8 cellular contexts compared by ENCODE assay signal in genomic region chr2:191675807-191676667, GRCh38. TPM values are rescaled to one million over a fixed set of nuclear protein-coding genes. Genes with fewer than 3 reads are reported as not detected.
DNase-seq lines count a peak whose midpoint lies in the region; ATAC-seq, FAIRE-seq and TF ChIP-seq lines count a peak whose summit lies in the region.

No MANE protein-coding gene starts in this region.

- no peak for TF ChIP-seq POLR2A in endothelial cell of umbilical vein (IDR thresholded peaks at IDR 0.05; ENCODE audit: low read depth, low read length)

- no peaks in the 10 kb centered on the region for H3K9me3 ChIP-seq in endothelial cell of umbilical vein (replicated peaks; ENCODE audit: control insufficient read depth, insufficient read depth, low read length)
- no peaks in the 10 kb centered on the region for H3K9me3 ChIP-seq in BE2C

- POLR2A ChIA-PET in activated CD4-positive, alpha-beta T cell treated with anti-CD3 and anti-CD28 coated beads for 36 hours (lab: Charles Lee), result interaction anchor here (0.6 to 1.4 kb wide), 8 partner anchors 12 to 504 kb away, joined by 3 to 13 read pairs (median 4); no protein-coding TSS in a partner anchor
- POLR2A ChIA-PET in endothelial cell of umbilical vein (lab: Charles Lee), result interaction anchor here (0.5 to 2.0 kb wide), 3 partner anchors 20 to 118 kb away, joined by 3 to 25 read pairs (median 4); no protein-coding TSS in a partner anchor

- no peak for TF ChIP-seq CTCF in CD14-positive monocyte (IDR thresholded peaks at IDR 0.05)
- TF ChIP-seq CTCF in endothelial cell of umbilical vein (IDR thresholded peaks at IDR 0.05; ENCODE audit: extremely low read depth in 1 of 2, insufficient read depth in 1 of 2, low read depth in 1 of 2, low read length in 2 of 2), result no peak
- no peak for TF ChIP-seq CTCF in BE2C (IDR thresholded peaks at IDR 0.05; ENCODE audit: low read depth, low read length)

- H3K9ac ChIP-seq in endothelial cell of umbilical vein (replicated peaks; ENCODE audit: extremely low read depth, insufficient read depth, low read length), result no peak overlapping the region

- peaks cover 47% of the 10 kb centered on the region for H3K4me1 Mint-ChIP-seq in CD14-positive monocyte
- H3K4me1 Mint-ChIP-seq in activated CD4-positive, alpha-beta T cell treated with anti-CD3 and anti-CD28 coated beads for 36 hours, result peaks cover 28% of the 10 kb centered on the region

- peak; percentile 44 for FAIRE-seq in endothelial cell of umbilical vein (lab: Jason Lieb, UNC)

- intact Hi-C loops in CD14-positive monocyte (cut with micrococcal nuclease), result loop anchor here (5.0 kb wide), 2 partner anchors 39 to 54 kb away; no protein-coding TSS in a partner anchor
- intact Hi-C loops in activated CD4-positive, alpha-beta T cell treated with anti-CD3 and anti-CD28 coated beads for 36 hours (cut with DNase I, micrococcal nuclease), result loop anchor here (1.0 to 5.0 kb wide), 8 partner anchors 15 to 954 kb away; partner anchors contain the start of gene GLS (in 1 of the 2)
- intact Hi-C loops in endothelial cell of umbilical vein (cut with micrococcal nuclease), result loop anchor here (2.0 to 5.0 kb wide), 4 partner anchors 39 to 294 kb away; partner anchors contain the start of gene CAVIN2

- H2AFZ ChIP-seq in endothelial cell of umbilical vein (ENCODE audit: low read depth, low read length), result peak overlapping the region; percentile 67

- peaks cover 30% of the 10 kb centered on the region for H3K4me1 ChIP-seq in endothelial cell of umbilical vein (ENCODE audit: control insufficient read depth, extremely low read depth, insufficient read depth, low read length)
- no peaks in the 10 kb centered on the region for H3K4me1 ChIP-seq in BE2C

- H3K36me3 ChIP-seq in endothelial cell of umbilical vein (ENCODE audit: control insufficient read depth in 2 of 2, extremely low read depth in 1 of 2, insufficient read depth in 2 of 2, low read length in 2 of 2) (no peaks in the 10 kb centered on the region), BE2C (no peaks in the 10 kb centered on the region)

- H3K27me3 ChIP-seq in endothelial cell of umbilical vein (ENCODE audit: control insufficient read depth in 2 of 2, insufficient read depth in 2 of 2, low read length in 2 of 2), result no peaks in the 10 kb centered on the region
- H3K27me3 ChIP-seq in BE2C, result no peaks in the 10 kb centered on the region

- peak overlapping the region; percentile 12 for H3K4me2 ChIP-seq in endothelial cell of umbilical vein (ENCODE audit: insufficient read depth, low read length)

- H3K27ac Mint-ChIP-seq in CD14-positive monocyte, result peak overlapping the region; percentile 99 to 100 (median 100)
- H3K27ac Mint-ChIP-seq in activated CD4-positive, alpha-beta T cell treated with anti-CD3 and anti-CD28 coated beads for 36 hours, result peak overlapping the region; percentile 99

- no peaks in the 10 kb centered on the region for H4K20me1 ChIP-seq in endothelial cell of umbilical vein (replicated peaks; ENCODE audit: control insufficient read depth, extremely low read depth, insufficient read depth, low read length)

- CTCF ChIA-PET in activated CD4-positive, alpha-beta T cell treated with anti-CD3 and anti-CD28 coated beads for 36 hours (lab: Charles Lee), result interaction anchor here (0.6 to 1.9 kb wide), 14 partner anchors 12 to 860 kb away, joined by 3 to 20 read pairs (median 4); no protein-coding TSS in a partner anchor
- CTCF ChIA-PET in endothelial cell of umbilical vein (lab: Charles Lee), result interaction anchor here (0.6 to 2.7 kb wide), 4 partner anchors 48 to 110 kb away, joined by 3 to 19 read pairs (median 4); no protein-coding TSS in a partner anchor

- H3K36me3 Mint-ChIP-seq in CD14-positive monocyte, result peaks cover 1 to 3% of the 10 kb centered on the region in 2 donors
- peaks cover 22% of the 10 kb centered on the region for H3K36me3 Mint-ChIP-seq in activated CD4-positive, alpha-beta T cell treated with anti-CD3 and anti-CD28 coated beads for 36 hours (ENCODE audit: low read depth)

- H3K79me2 ChIP-seq in endothelial cell of umbilical vein (ENCODE audit: control insufficient read depth, insufficient read depth, low read length), result peaks cover 27% of the 10 kb centered on the region

- H3K27me3 Mint-ChIP-seq in CD14-positive monocyte (ENCODE audit: low read depth in 3 of 3), result peaks cover 0 to 5% (median 0%) of the 10 kb centered on the region in 3 donors
- H3K27me3 Mint-ChIP-seq in activated CD4-positive, alpha-beta T cell treated with anti-CD3 and anti-CD28 coated beads for 36 hours, result no peaks in the 10 kb centered on the region

- H3K9me1 ChIP-seq in endothelial cell of umbilical vein (replicated peaks; ENCODE audit: control insufficient read depth, extremely low read depth, insufficient read depth, low read length), result no peaks in the 10 kb centered on the region

- peak overlapping the region; percentile 92 to 98 for H3K4me3 Mint-ChIP-seq in CD14-positive monocyte
- peak overlapping the region; percentile 97 for H3K4me3 Mint-ChIP-seq in activated CD4-positive, alpha-beta T cell treated with anti-CD3 and anti-CD28 coated beads for 36 hours

- peak; percentile 64 for ATAC-seq in GM19467 (IDR thresholded peaks at IDR 0.05; ENCODE audit: unreplicated experiment)
- ATAC-seq in HG03521 (IDR thresholded peaks at IDR 0.05; ENCODE audit: unreplicated experiment), result peak; percentile 56
- peak; percentile 21 for ATAC-seq in activated CD4-positive, alpha-beta T cell treated with anti-CD3 and anti-CD28 coated beads for 36 hours

- no peak overlapping the region for H3K27ac ChIP-seq in endothelial cell of umbilical vein (ENCODE audit: insufficient read depth, low read depth, low read length)

- no TSS peak for BruUV-seq in endothelial cell of umbilical vein (replicated peaks; lab: Mats Ljungman, UMichigan)

- DNase-seq in CD14-positive monocyte (ENCODE audit: low spot score) (peak; percentile 90), endothelial cell of umbilical vein (ENCODE audit: low read depth, low spot score) (peak; percentile 37), putamen (ENCODE audit: low spot score) (peak; percentile 17), NCI-H510A (lab: John Stamatoyannopoulos, UW) (no peak), BE2C (no peak)
- DNase-seq in activated CD4-positive, alpha-beta T cell treated with anti-CD3 and anti-CD28 coated beads for 36 hours, result peak; percentile 74

- dilution Hi-C loops in endothelial cell of umbilical vein (cut with MboI; ENCODE audit: extremely low pct_ligation_motif_present, low sequenced_read_pairs), result no loop called here

- H3K4me3 ChIP-seq in endothelial cell of umbilical vein (replicated peaks in 1 of 3; ENCODE audit: insufficient read depth in 1 of 3, low read depth in 1 of 3, low read length in 3 of 3) (no peak overlapping the region), BE2C (ENCODE audit: low read depth, low read length) (no peak overlapping the region)

- peaks cover 0 to 7% (median 2%) of the 10 kb centered on the region in 7 donors for H3K9me3 Mint-ChIP-seq in CD14-positive monocyte
- peaks cover 3% of the 10 kb centered on the region for H3K9me3 Mint-ChIP-seq in activated CD4-positive, alpha-beta T cell treated with anti-CD3 and anti-CD28 coated beads for 36 hours (ENCODE audit: low read depth)

TF ChIP-seq in endothelial cell of umbilical vein, 7 proteins besides CTCF, POLR2A, EP300 and RAD21:
- TF ChIP-seq MAX (IDR thresholded peaks at IDR 0.05; ENCODE audit: insufficient read depth, insufficient read length) (no peak), POLR2AphosphoS5 (IDR thresholded peaks at IDR 0.05; ENCODE audit: insufficient read depth, low read depth, low read length) (no peak), FOS (IDR thresholded peaks at IDR 0.05; ENCODE audit: borderline replicate concordance, insufficient read depth, low read length) (no peak), MYC (IDR thresholded peaks at IDR 0.05; ENCODE audit: low read depth, low read length) (no peak), JUN (IDR thresholded peaks at IDR 0.05; ENCODE audit: borderline replicate concordance, insufficient read depth, insufficient read length, low read depth) (no peak), EZH2 (IDR thresholded peaks at IDR 0.05; ENCODE audit: borderline replicate concordance, low read depth, low read length, severe bottlenecking) (no peak), GATA2 (IDR thresholded peaks at IDR 0.05; ENCODE audit: insufficient read depth, insufficient read length, low read depth, low read length) (no peak)

RNA-seq across cellular contexts. Expression of gene NABP1, which starts 1.9 kb away (rescaled TPM):
- polyA plus RNA-seq in CD14-positive monocyte, result 10 to 100 TPM in 1 of 2 donors, 1 to 10 TPM in 1; 8.0 to 13.3 TPM
- total RNA-seq in activated CD4-positive, alpha-beta T cell treated with anti-CD3 and anti-CD28 coated beads for 36 hours, result 10 to 100 TPM; 52.4 to 53.9 TPM
- 42.4 and 47.6 TPM in 2 replicates for total RNA-seq in endothelial cell of umbilical vein
- 9.1 and 14.7 TPM in 2 replicates for polyA plus RNA-seq in endothelial cell of umbilical vein
- polyA plus RNA-seq in endothelial cell of umbilical vein (2011; cell fraction: cytosol; rRNA removed), result 4.4 and 6.3 TPM in 2 replicates
- 98.7 and 150 TPM in 2 replicates for polyA plus RNA-seq in endothelial cell of umbilical vein (2011; cell fraction: nucleus; rRNA removed)
- polyA plus RNA-seq in endothelial cell of umbilical vein (2012), result 34.6 and 55.6 TPM in 2 replicates
- polyA minus RNA-seq in endothelial cell of umbilical vein, result 31.0 and 38.3 TPM in 2 replicates
- 9.1 TPM for polyA minus RNA-seq in endothelial cell of umbilical vein (2011; cell fraction: cytosol; rRNA and poly(A)+ RNA removed)
- 136 and 161 TPM in 2 replicates for polyA minus RNA-seq in endothelial cell of umbilical vein (2011; cell fraction: nucleus; rRNA and poly(A)+ RNA removed)
- 2.1 TPM for polyA plus RNA-seq in BE2C (2012; ENCODE audit: insufficient read depth, insufficient read length, low read depth)

Comparison
In these comparisons a context has a peak if more than half of its experiments do, and no peak if none do; other contexts are left out.
1. DNase-seq: peak in CD14-positive monocyte (single experiment), activated CD4-positive, alpha-beta T cell treated with anti-CD3 and anti-CD28 coated beads for 36 hours (single experiment), endothelial cell of umbilical vein (single experiment) and putamen (single experiment); none in NCI-H510A (single experiment) and BE2C (single experiment).
2. Peak in every context shown above with its lines, with median percentiles within 50 percentile points of each other: ATAC-seq.